ENCODE assay signal across 11 cellular contexts in the genomic region with DNA sequence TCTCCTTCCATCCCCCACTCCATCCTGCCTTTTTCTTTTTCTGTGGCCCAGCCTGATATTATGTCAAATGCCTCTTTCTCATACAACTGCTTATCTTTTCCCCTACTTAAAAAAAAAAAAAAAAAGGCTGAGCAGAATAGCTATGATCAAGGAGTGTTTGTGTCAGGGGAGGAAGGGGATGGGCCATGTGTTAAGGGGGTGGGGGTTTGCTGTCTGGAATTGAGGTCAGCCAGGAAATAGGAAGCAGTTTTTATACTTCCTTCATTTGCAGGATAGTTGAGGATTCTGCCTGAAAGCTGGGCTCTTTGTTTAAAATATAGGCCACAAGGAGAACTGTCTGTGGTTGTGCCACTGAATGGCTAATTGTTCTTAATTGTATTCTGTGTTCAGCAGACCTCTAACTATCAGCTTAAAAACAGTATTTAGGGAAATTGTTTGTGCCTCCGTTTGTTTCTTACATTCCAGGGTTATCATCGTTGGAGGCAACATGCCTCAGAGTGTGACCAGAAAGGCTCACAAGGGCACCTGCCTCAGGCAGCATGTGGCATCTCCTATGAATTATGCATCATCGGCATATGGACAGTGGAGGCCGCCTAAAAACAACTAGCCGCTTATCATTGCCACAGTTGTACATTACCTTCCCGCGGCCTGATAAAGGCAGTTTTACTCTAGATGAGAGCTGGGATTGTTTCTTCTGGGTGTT.
A peak's percentile ranks its signal among the peaks of the same experiment; 100 is the strongest.
DNase-seq lines count a peak whose midpoint lies in the region; ATAC-seq and TF ChIP-seq lines count a peak whose summit lies in the region.
"Had no signal": no experiment of that assay in that cellular context is flagged by ENCODE, and none has a peak within 500 bp of the region (broad histone marks: within the 10 kb centered on the region; RNA-seq: fewer than 3 reads in every experiment).

No MANE protein-coding gene starts in this region.

- TF ChIP-seq POLR2A in Peyer's patch (IDR thresholded peaks at IDR 0.05), result no peak
- TF ChIP-seq POLR2A in spleen (IDR thresholded peaks at IDR 0.05), result no peak

- no peaks in the 10 kb centered on the region for H3K4me1 ChIP-seq in Peyer's patch
- H3K4me1 ChIP-seq in spleen, result peaks cover 6 to 34% (median 14%) of the 10 kb centered on the region in 6 donors

- intact Hi-C loops in spleen (cut with DNase I; ENCODE audit: low total_unique reads) (no loop called here), CD14-positive monocyte (cut with micrococcal nuclease) (no loop called here)

- H3K36me3 ChIP-seq in Peyer's patch (no peaks in the 10 kb centered on the region), spleen (no peaks in the 10 kb centered on the region)
- H3K36me3 ChIP-seq: stomach had no signal

- H3K9me3 Mint-ChIP-seq in nephron progenitor cell, result no peaks in the 10 kb centered on the region
- peaks cover 0 to 4% (median 0%) of the 10 kb centered on the region in 7 donors for H3K9me3 Mint-ChIP-seq in CD14-positive monocyte
- H3K9me3 Mint-ChIP-seq: activated naive CD8-positive, alpha-beta T cell treated with anti-CD3 and anti-CD28 coated beads, Interleukin-2, amount 50 U/mL, for 24 hours had no signal

- H3K9me3 ChIP-seq in Peyer's patch (no peaks in the 10 kb centered on the region), spleen (no peaks in the 10 kb centered on the region)
- H3K9me3 ChIP-seq: stomach had no signal

- ATAC-seq in GM21390 (IDR thresholded peaks at IDR 0.05; ENCODE audit: unreplicated experiment), result no peak
- ATAC-seq: activated naive CD8-positive, alpha-beta T cell treated with anti-CD3 and anti-CD28 coated beads, Interleukin-2, amount 50 U/mL, for 24 hours had no signal

- peak overlapping the region; percentile 89 for H3K27ac ChIP-seq in cingulate gyrus (ENCODE audit: low read depth, low read length)
- H3K27ac ChIP-seq in Peyer's patch, result no peak overlapping the region
- H3K27ac ChIP-seq in spleen, result peak overlapping the region in 4 of 8 donors; percentile 46 to 74 (median 53)

- H3K4me3 ChIP-seq in Peyer's patch, result no peak overlapping the region
- H3K4me3 ChIP-seq in spleen, result no peak overlapping the region
- H3K4me3 ChIP-seq: stomach had no signal

- H3K4me1 Mint-ChIP-seq in nephron progenitor cell (peaks cover 47% of the 10 kb centered on the region), CD14-positive monocyte (peaks cover 34% of the 10 kb centered on the region)
- H3K4me1 Mint-ChIP-seq: activated naive CD8-positive, alpha-beta T cell treated with anti-CD3 and anti-CD28 coated beads, Interleukin-2, amount 50 U/mL, for 24 hours had no signal

- TF ChIP-seq CTCF in nephron progenitor cell (IDR thresholded peaks at IDR 0.05) (no peak), Peyer's patch (IDR thresholded peaks at IDR 0.05) (no peak), spleen (IDR thresholded peaks at IDR 0.05 in 8 of 11, conservative IDR thresholded peaks at IDR 0.05 in 3 of 11) (no peak), CD14-positive monocyte (IDR thresholded peaks at IDR 0.05) (no peak)

- H3K27me3 ChIP-seq in Peyer's patch, result no peaks in the 10 kb centered on the region
- no peaks in the 10 kb centered on the region for H3K27me3 ChIP-seq in spleen (replicated peaks in 1 of 7)
- H3K27me3 ChIP-seq: stomach had no signal

- no peaks in the 10 kb centered on the region for H3K27me3 Mint-ChIP-seq in nephron progenitor cell (ENCODE audit: low read depth, poor library complexity)
- H3K27me3 Mint-ChIP-seq in CD14-positive monocyte (ENCODE audit: low read depth in 3 of 3), result peaks cover 0 to 3% (median 0%) of the 10 kb centered on the region in 3 donors

- no peaks in the 10 kb centered on the region for H3K36me3 Mint-ChIP-seq in nephron progenitor cell (ENCODE audit: low read depth)
- H3K36me3 Mint-ChIP-seq in CD14-positive monocyte, result no peaks in the 10 kb centered on the region

- 77 to 86% (median 80%) methylated on average over 7 of the region's 7 CpGs for WGBS in spleen, 5 donors

- H3K4me3 Mint-ChIP-seq in nephron progenitor cell, result no peak overlapping the region
- no peak overlapping the region for H3K4me3 Mint-ChIP-seq in CD14-positive monocyte
- H3K4me3 Mint-ChIP-seq: activated naive CD8-positive, alpha-beta T cell treated with anti-CD3 and anti-CD28 coated beads, Interleukin-2, amount 50 U/mL, for 24 hours had no signal

- H3K27ac Mint-ChIP-seq in nephron progenitor cell (peak overlapping the region; percentile 92), CD14-positive monocyte (peak overlapping the region in 1 of 7 donors; percentile 60)
- H3K27ac Mint-ChIP-seq: activated naive CD8-positive, alpha-beta T cell treated with anti-CD3 and anti-CD28 coated beads, Interleukin-2, amount 50 U/mL, for 24 hours had no signal

- DNase-seq in DMS 273 treated with DMSO at 0.1 percent for 48 hours (lab: John Stamatoyannopoulos, UW), result peak; percentile 45
- peak; percentile 23 for DNase-seq in NCI-H2227 treated with DMSO at 0.1 percent for 48 hours (lab: John Stamatoyannopoulos, UW)
- no peak for DNase-seq in nephron progenitor cell
- no peak for DNase-seq in Peyer's patch
- DNase-seq in spleen, result no peak
- no peak for DNase-seq in CD14-positive monocyte (ENCODE audit: low spot score)
- DNase-seq: activated naive CD8-positive, alpha-beta T cell treated with anti-CD3 and anti-CD28 coated beads, Interleukin-2, amount 50 U/mL, for 24 hours; NCI-H187 treated with DMSO at 0.1 percent for 48 hours; stomach had no signal

Comparison
In these comparisons a context has a peak if more than half of its experiments do, and no peak if none do; other contexts are left out.
1. DNase-seq: peak in DMS 273 treated with DMSO at 0.1 percent for 48 hours (single experiment) and NCI-H2227 treated with DMSO at 0.1 percent for 48 hours (single experiment); none in nephron progenitor cell (single experiment), Peyer's patch (0 of 3), spleen (single experiment) and CD14-positive monocyte (single experiment).